In genomic region chr9:136815422-136815782, GRCh38 we compare ENCODE assay signal across 23 cellular contexts. TPM values are rescaled to one million over a fixed set of nuclear protein-coding genes. Genes with fewer than 3 reads are reported as not detected.
DNase-seq lines count a peak whose midpoint lies in the region; ATAC-seq and TF ChIP-seq lines count a peak whose summit lies in the region.
"Had no signal": no experiment of that assay in that cellular context is flagged by ENCODE, and none has a peak within 500 bp of the region (broad histone marks: within the 10 kb centered on the region; RNA-seq: fewer than 3 reads in every experiment).

No MANE protein-coding gene starts in this region.

- no peak overlapping the region for H3K4me3 ChIP-seq in neutrophil (ENCODE audit: low read depth in 1 of 2, low read length in 1 of 2)
- H3K4me3 ChIP-seq: GM23338 had no signal

- H3K36me3 Mint-ChIP-seq in activated CD4-positive, alpha-beta T cell treated with anti-CD3 and anti-CD28 coated beads, Interleukin-2, amount 10 ng/mL, durations not matched to agents 7 days and 5 days (ENCODE audit: low read depth): peaks cover 37% of the 10 kb centered on the region
- peaks cover 34% of the 10 kb centered on the region for H3K36me3 Mint-ChIP-seq in activated CD4-positive, alpha-beta T cell treated with anti-CD3 and anti-CD28 coated beads, Interleukin-2, amount 10 ng/mL, durations not matched to agents 24 days and 14 days (ENCODE audit: low read depth)
- H3K36me3 Mint-ChIP-seq in IgD-negative memory B cell: no peaks in the 10 kb centered on the region
- H3K36me3 Mint-ChIP-seq in activated T-helper 17 cell treated with anti-CD3 and anti-CD28 coated beads, Interleukin-2, amount 50 U/mL, for 72 hours (ENCODE audit: low read depth): peaks cover 63% of the 10 kb centered on the region

- H3K27me3 ChIP-seq in neutrophil: peaks cover 3% of the 10 kb centered on the region
- H3K27me3 ChIP-seq: BE2C had no signal

- H3K27me3 Mint-ChIP-seq in activated CD4-positive, alpha-beta T cell treated with anti-CD3 and anti-CD28 coated beads, Interleukin-2, amount 10 ng/mL, durations not matched to agents 7 days and 5 days: no peaks in the 10 kb centered on the region
- no peaks in the 10 kb centered on the region for H3K27me3 Mint-ChIP-seq in activated CD4-positive, alpha-beta T cell treated with anti-CD3 and anti-CD28 coated beads, Interleukin-2, amount 10 ng/mL, durations not matched to agents 24 days and 14 days
- no peaks in the 10 kb centered on the region for H3K27me3 Mint-ChIP-seq in IgD-negative memory B cell
- no peaks in the 10 kb centered on the region for H3K27me3 Mint-ChIP-seq in activated T-helper 17 cell treated with anti-CD3 and anti-CD28 coated beads, Interleukin-2, amount 50 U/mL, for 72 hours

- POLR2A ChIA-PET in activated CD4-positive, alpha-beta T cell treated with anti-CD3 and anti-CD28 coated beads, Interleukin-2, amount 10 ng/mL, durations not matched to agents 7 days and 5 days (lab: Charles Lee): no interaction called here

- no peak overlapping the region for H3K4me3 Mint-ChIP-seq in activated CD4-positive, alpha-beta T cell treated with anti-CD3 and anti-CD28 coated beads, Interleukin-2, amount 10 ng/mL, durations not matched to agents 7 days and 5 days
- no peak overlapping the region for H3K4me3 Mint-ChIP-seq in activated CD4-positive, alpha-beta T cell treated with anti-CD3 and anti-CD28 coated beads, Interleukin-2, amount 10 ng/mL, durations not matched to agents 24 days and 14 days
- H3K4me3 Mint-ChIP-seq in IgD-negative memory B cell: no peak overlapping the region
- H3K4me3 Mint-ChIP-seq in activated T-helper 17 cell treated with anti-CD3 and anti-CD28 coated beads, Interleukin-2, amount 50 U/mL, for 72 hours: no peak overlapping the region
- H3K4me3 Mint-ChIP-seq: CD14-positive monocyte, GM23338, H9, HFFc6 had no signal

- CTCF ChIA-PET in activated CD4-positive, alpha-beta T cell treated with anti-CD3 and anti-CD28 coated beads, Interleukin-2, amount 10 ng/mL, durations not matched to agents 7 days and 5 days (lab: Charles Lee): interaction anchor here (0.7 to 2.3 kb wide), 4 partner anchors 10 to 280 kb away, joined by 3 to 10 read pairs (median 3); partner anchors contain the start of genes ABCA2 and AJM1

- peak overlapping the region; percentile 6 for H3K27ac ChIP-seq in neutrophil
- H3K27ac ChIP-seq: 22Rv1 had no signal

- ATAC-seq in activated T-helper 17 cell treated with anti-CD3 and anti-CD28 coated beads, Interleukin-2, amount 50 U/mL, for 72 hours (replicated peaks): no peak
- no peak for ATAC-seq in HG02852 (IDR thresholded peaks at IDR 0.05; ENCODE audit: unreplicated experiment)
- ATAC-seq: GM23338 had no signal

- H3K9me3 ChIP-seq in neutrophil: no peaks in the 10 kb centered on the region
- H3K9me3 ChIP-seq: BE2C had no signal

- H3K9me3 Mint-ChIP-seq in activated CD4-positive, alpha-beta T cell treated with anti-CD3 and anti-CD28 coated beads, Interleukin-2, amount 10 ng/mL, durations not matched to agents 7 days and 5 days: no peaks in the 10 kb centered on the region
- H3K9me3 Mint-ChIP-seq in activated CD4-positive, alpha-beta T cell treated with anti-CD3 and anti-CD28 coated beads, Interleukin-2, amount 10 ng/mL, durations not matched to agents 24 days and 14 days: no peaks in the 10 kb centered on the region
- H3K9me3 Mint-ChIP-seq in IgD-negative memory B cell: no peaks in the 10 kb centered on the region
- H3K9me3 Mint-ChIP-seq in activated T-helper 17 cell treated with anti-CD3 and anti-CD28 coated beads, Interleukin-2, amount 50 U/mL, for 72 hours: no peaks in the 10 kb centered on the region
- H3K9me3 Mint-ChIP-seq: CD14-positive monocyte, GM23338, H9, HFFc6 had no signal

- H3K27ac Mint-ChIP-seq in activated CD4-positive, alpha-beta T cell treated with anti-CD3 and anti-CD28 coated beads, Interleukin-2, amount 10 ng/mL, durations not matched to agents 7 days and 5 days: peak overlapping the region; percentile 25
- H3K27ac Mint-ChIP-seq in activated CD4-positive, alpha-beta T cell treated with anti-CD3 and anti-CD28 coated beads, Interleukin-2, amount 10 ng/mL, durations not matched to agents 24 days and 14 days: no peak overlapping the region
- H3K27ac Mint-ChIP-seq in IgD-negative memory B cell: peak overlapping the region in 2 of 3 donors; percentile 47 to 82
- peak overlapping the region; percentile 58 for H3K27ac Mint-ChIP-seq in activated T-helper 17 cell treated with anti-CD3 and anti-CD28 coated beads, Interleukin-2, amount 50 U/mL, for 72 hours
- H3K27ac Mint-ChIP-seq: CD14-positive monocyte, GM23338, HFFc6 had no signal

- H3K4me1 ChIP-seq in neutrophil (ENCODE audit: control insufficient read depth in 1 of 2, insufficient read depth in 1 of 2, low read depth in 1 of 2, low read length in 1 of 2): peaks cover 15% of the 10 kb centered on the region in 2 experiments
- H3K4me1 ChIP-seq: BE2C had no signal

- TF ChIP-seq CTCF in neutrophil (IDR thresholded peaks at IDR 0.05): no peak

- DNase-seq in activated CD4-positive, alpha-beta T cell treated with anti-CD3 and anti-CD28 coated beads, Interleukin-2, amount 10 ng/mL, durations not matched to agents 7 days and 5 days: no peak
- no peak for DNase-seq in activated CD4-positive, alpha-beta T cell treated with anti-CD3 and anti-CD28 coated beads, Interleukin-2, amount 10 ng/mL, durations not matched to agents 24 days and 14 days
- DNase-seq in DMS 273 treated with DMSO at 0.1 percent for 48 hours (lab: John Stamatoyannopoulos, UW): no peak
- DNase-seq: ACHN, BE2C, H9, HFFc6, NCI-H1092, NCI-H1417 treated with DMSO at 0.1 percent for 48 hours, NCI-H1694 treated with DMSO at 0.1 percent for 48 hours, NCI-H2081, NCI-H2227 treated with DMSO at 0.1 percent for 48 hours, NCI-H526 treated with DMSO at 0.1 percent for 48 hours, RPMI8226, SHP77 treated with DMSO at 0.1 percent for 48 hours had no signal

- H3K36me3 ChIP-seq in neutrophil: peaks cover 8% of the 10 kb centered on the region

- intact Hi-C loops in activated CD4-positive, alpha-beta T cell treated with anti-CD3 and anti-CD28 coated beads, Interleukin-2, amount 10 ng/mL, durations not matched to agents 24 days and 14 days (cut with micrococcal nuclease): no loop called here

- peaks cover 41% of the 10 kb centered on the region for H3K4me1 Mint-ChIP-seq in activated CD4-positive, alpha-beta T cell treated with anti-CD3 and anti-CD28 coated beads, Interleukin-2, amount 10 ng/mL, durations not matched to agents 7 days and 5 days
- H3K4me1 Mint-ChIP-seq in activated CD4-positive, alpha-beta T cell treated with anti-CD3 and anti-CD28 coated beads, Interleukin-2, amount 10 ng/mL, durations not matched to agents 24 days and 14 days: peaks cover 24% of the 10 kb centered on the region
- H3K4me1 Mint-ChIP-seq in IgD-negative memory B cell: peaks cover 7 to 19% (median 10%) of the 10 kb centered on the region in 3 donors
- peaks cover 16% of the 10 kb centered on the region for H3K4me1 Mint-ChIP-seq in activated T-helper 17 cell treated with anti-CD3 and anti-CD28 coated beads, Interleukin-2, amount 50 U/mL, for 72 hours

RNA-seq across cellular contexts. Expression of gene RABL6, which starts 7.7 kb away (rescaled TPM):
- 100 to 1,000 TPM in 1 of 2 experiments, 10 to 100 TPM in 1; 95.5 to 109 TPM for total RNA-seq in activated CD4-positive, alpha-beta T cell treated with anti-CD3 and anti-CD28 coated beads, Interleukin-2, amount 10 ng/mL, durations not matched to agents 7 days and 5 days
- total RNA-seq in activated CD4-positive, alpha-beta T cell treated with anti-CD3 and anti-CD28 coated beads, Interleukin-2, amount 10 ng/mL, durations not matched to agents 24 days and 14 days: 116 and 119 TPM in 2 replicates
- 19.7 TPM for polyA plus RNA-seq in IgD-negative memory B cell
- total RNA-seq in activated T-helper 17 cell treated with anti-CD3 and anti-CD28 coated beads, Interleukin-2, amount 50 U/mL, for 72 hours: 100 to 1,000 TPM in 1 of 2 donors, 10 to 100 TPM in 1; 51.5 to 108 TPM

RNA-seq across cellular contexts. Expression of gene CCDC183, which starts 19.3 kb away (rescaled TPM):
- 1 to 10 TPM in 1 of 2 experiments, under 1 TPM in 1; 0.97 to 1.1 TPM for total RNA-seq in activated CD4-positive, alpha-beta T cell treated with anti-CD3 and anti-CD28 coated beads, Interleukin-2, amount 10 ng/mL, durations not matched to agents 7 days and 5 days
- 0.14 and 0.42 TPM in 2 replicates for total RNA-seq in activated CD4-positive, alpha-beta T cell treated with anti-CD3 and anti-CD28 coated beads, Interleukin-2, amount 10 ng/mL, durations not matched to agents 24 days and 14 days
- polyA plus RNA-seq in IgD-negative memory B cell: 0.78 TPM
- 1 to 10 TPM in 1 of 2 donors, under 1 TPM in 1; 0.41 to 2.1 TPM for total RNA-seq in activated T-helper 17 cell treated with anti-CD3 and anti-CD28 coated beads, Interleukin-2, amount 50 U/mL, for 72 hours
- total RNA-seq: G401 had no signal

RNA-seq across cellular contexts. Expression of gene TMEM141, which starts 24.3 kb away (rescaled TPM):
- 10 to 100 TPM; 28.5 to 38.5 TPM for total RNA-seq in activated CD4-positive, alpha-beta T cell treated with anti-CD3 and anti-CD28 coated beads, Interleukin-2, amount 10 ng/mL, durations not matched to agents 7 days and 5 days
- total RNA-seq in activated CD4-positive, alpha-beta T cell treated with anti-CD3 and anti-CD28 coated beads, Interleukin-2, amount 10 ng/mL, durations not matched to agents 24 days and 14 days: 36.1 and 40.1 TPM in 2 replicates
- 45.9 TPM for polyA plus RNA-seq in IgD-negative memory B cell
- total RNA-seq in activated T-helper 17 cell treated with anti-CD3 and anti-CD28 coated beads, Interleukin-2, amount 50 U/mL, for 72 hours: 10 to 100 TPM; 30.1 to 30.7 TPM

RNA-seq across cellular contexts. Expression of gene AJM1, which starts 26.9 kb away (rescaled TPM):
- 1 to 10 TPM; 4.0 to 4.1 TPM for total RNA-seq in activated CD4-positive, alpha-beta T cell treated with anti-CD3 and anti-CD28 coated beads, Interleukin-2, amount 10 ng/mL, durations not matched to agents 7 days and 5 days
- 5.7 and 5.9 TPM in 2 replicates for total RNA-seq in activated CD4-positive, alpha-beta T cell treated with anti-CD3 and anti-CD28 coated beads, Interleukin-2, amount 10 ng/mL, durations not matched to agents 24 days and 14 days
- 0.10 TPM for polyA plus RNA-seq in IgD-negative memory B cell
- total RNA-seq in activated T-helper 17 cell treated with anti-CD3 and anti-CD28 coated beads, Interleukin-2, amount 50 U/mL, for 72 hours: 10 to 100 TPM in 1 of 2 donors, 1 to 10 TPM in 1; 4.3 to 12.9 TPM

RNA-seq across cellular contexts. Expression of gene PHPT1, which starts 33.8 kb away (rescaled TPM):
- 10 to 100 TPM; 90.1 to 99.4 TPM for total RNA-seq in activated CD4-positive, alpha-beta T cell treated with anti-CD3 and anti-CD28 coated beads, Interleukin-2, amount 10 ng/mL, durations not matched to agents 7 days and 5 days
- 134 and 145 TPM in 2 replicates for total RNA-seq in activated CD4-positive, alpha-beta T cell treated with anti-CD3 and anti-CD28 coated beads, Interleukin-2, amount 10 ng/mL, durations not matched to agents 24 days and 14 days
- 91.6 TPM for polyA plus RNA-seq in IgD-negative memory B cell
- 100 to 1,000 TPM; 138 to 194 TPM for total RNA-seq in activated T-helper 17 cell treated with anti-CD3 and anti-CD28 coated beads, Interleukin-2, amount 50 U/mL, for 72 hours
